In the genomic region with DNA sequence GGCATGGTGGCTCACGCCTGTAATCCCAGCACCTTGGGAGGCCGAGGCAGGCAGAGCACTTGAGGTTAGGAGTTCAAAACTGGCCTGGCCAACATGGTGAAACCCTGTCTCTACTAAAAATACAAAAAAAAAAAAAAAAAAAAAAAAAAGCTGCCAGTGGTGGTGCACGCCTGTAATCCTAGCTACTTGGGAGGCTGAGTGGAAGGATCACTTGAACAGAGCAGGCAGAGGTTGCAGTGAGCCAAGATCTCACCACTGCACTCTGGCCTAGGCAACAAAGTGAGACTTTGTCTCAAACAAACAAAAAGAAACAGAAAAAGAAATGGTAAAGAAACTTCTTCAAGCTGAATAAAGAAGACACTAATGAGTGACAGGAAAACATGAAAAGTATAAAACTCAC, we compare ENCODE assay signal across 2 cellular contexts.
A peak's percentile ranks its signal among the peaks of the same experiment; 100 is the strongest.
TF ChIP-seq lines count a peak whose summit lies in the region.

No MANE protein-coding gene starts in this region.

TF ChIP-seq in HEK293, 187 proteins besides CTCF, POLR2A, EP300 and RAD21:
- TF ChIP-seq, protein P1, sequence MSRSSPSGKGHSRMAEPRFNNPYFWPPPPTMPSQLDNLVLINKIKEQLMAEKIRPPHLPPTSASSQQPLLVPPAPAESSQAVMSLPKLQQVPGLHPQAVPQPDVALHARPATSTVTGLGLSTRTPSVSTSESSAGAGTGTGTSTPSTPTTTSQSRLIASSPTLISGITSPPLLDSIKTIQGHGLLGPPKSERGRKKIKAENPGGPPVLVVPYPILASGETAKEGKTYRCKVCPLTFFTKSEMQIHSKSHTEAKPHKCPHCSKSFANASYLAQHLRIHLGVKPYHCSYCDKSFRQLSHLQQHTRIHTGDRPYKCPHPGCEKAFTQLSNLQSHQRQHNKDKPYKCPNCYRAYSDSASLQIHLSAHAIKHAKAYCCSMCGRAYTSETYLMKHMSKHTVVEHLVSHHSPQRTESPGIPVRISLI (tag by site-specific recombination; IDR thresholded peaks at IDR 0.05), result peak; percentile 57; the same call in 1 of the 2 replicates

TF ChIP-seq in HepG2, 621 proteins besides CTCF, POLR2A, EP300 and RAD21:
- TF ChIP-seq ZNF460 (CRISPR knock-in tag; IDR thresholded peaks at IDR 0.05; ENCODE audit: borderline replicate concordance), result peak; percentile 88
